In genomic region chr7:151550601-151551286, GRCh38 we compare ENCODE assay signal across 11 cellular contexts. TPM values are rescaled to one million over a fixed set of nuclear protein-coding genes. Genes with fewer than 3 reads are reported as not detected.
DNase-seq lines count a peak whose midpoint lies in the region; ATAC-seq, FAIRE-seq and TF ChIP-seq lines count a peak whose summit lies in the region.
"Had no signal": no experiment of that assay in that cellular context is flagged by ENCODE, and none has a peak within 500 bp of the region (broad histone marks: within the 10 kb centered on the region; RNA-seq: fewer than 3 reads in every experiment).

No MANE protein-coding gene starts in this region.

- DNase-seq in AG04450 (ENCODE audit: low read depth, low spot score) (peak; percentile 79), astrocyte of the hippocampus (ENCODE audit: low read depth, low spot score) (peak; percentile 62), kidney tubule cell (ENCODE audit: low spot score) (peak; percentile 95), D721Med (ENCODE audit: insufficient read length, low spot score) (no peak)
- DNase-seq: CD8-positive, alpha-beta memory T cell; heart right ventricle; KBM-7 had no signal

- H3K4me3 ChIP-seq in AG04450 (ENCODE audit: low read depth, low read length) = no peak overlapping the region
- H3K4me3 ChIP-seq: heart right ventricle had no signal

- peaks cover 10% of the 10 kb centered on the region for H3K27me3 ChIP-seq in AG04450 (ENCODE audit: control insufficient read depth, insufficient read depth, low read length)

- H3K27ac ChIP-seq in AG04450 (ENCODE audit: low read depth, low read length) = peak overlapping the region; percentile 68
- H3K27ac ChIP-seq: heart right ventricle had no signal

- FAIRE-seq in D721Med (lab: Jason Lieb, UNC) = no peak

- CTCF ChIA-PET in AG04450 (lab: Charles Lee) = interaction anchor here (1.5 kb wide), 1 partner anchor 208 kb away, joined by 4 read pairs; no protein-coding TSS in a partner anchor

- TF ChIP-seq CTCF in AG04450 (IDR thresholded peaks at IDR 0.05; ENCODE audit: low read depth, low read length) (no peak), D721Med (IDR thresholded peaks at IDR 0.05; ENCODE audit: insufficient read depth, missing control alignments) (no peak)

- POLR2A ChIA-PET in AG04450 (lab: Yijun Ruan, JAX) = interaction anchor here (0.9 to 1.4 kb wide), 3 partner anchors 8 to 91 kb away, joined by 3 to 13 read pairs (median 4); no protein-coding TSS in a partner anchor

- H3K9me3 ChIP-seq in AG04450 (ENCODE audit: control insufficient read depth, insufficient read depth, low read length) = no peaks in the 10 kb centered on the region; the same call in 1 of the 2 replicates
- H3K9me3 ChIP-seq: heart right ventricle had no signal

- ATAC-seq in HG03175 (IDR thresholded peaks at IDR 0.05; ENCODE audit: unreplicated experiment) (peak; percentile 61), GM21737 (IDR thresholded peaks at IDR 0.05; ENCODE audit: unreplicated experiment) (no peak), HG02852 (IDR thresholded peaks at IDR 0.05; ENCODE audit: unreplicated experiment) (no peak), HG03571 (IDR thresholded peaks at IDR 0.05; ENCODE audit: unreplicated experiment) (no peak)

RNA-seq across cellular contexts. Expression of gene RHEB, which starts 31.0 kb away (rescaled TPM):
- 108 and 154 TPM in 2 replicates for polyA plus RNA-seq in AG04450 (2011; rRNA removed)
- 14.9 and 28.2 TPM in 2 replicates for polyA minus RNA-seq in AG04450 (2011; rRNA and poly(A)+ RNA removed)
